Comparison of ENCODE assay signal across 8 cellular contexts in genomic region chr15:35444557-35445204, GRCh38.
DNase-seq lines count a peak whose midpoint lies in the region; ATAC-seq and TF ChIP-seq lines count a peak whose summit lies in the region.

No MANE protein-coding gene starts in this region.

- H3K36me3 ChIP-seq in BE2C (no peaks in the 10 kb centered on the region), mucosa of descending colon (ENCODE audit: low read depth) (no peaks in the 10 kb centered on the region)

- ATAC-seq in GM18867 (IDR thresholded peaks at IDR 0.05; ENCODE audit: unreplicated experiment) (peak; percentile 75), mucosa of descending colon (peak; percentile 70), GM19328 (IDR thresholded peaks at IDR 0.05; ENCODE audit: unreplicated experiment) (no peak)

- no peaks in the 10 kb centered on the region for H3K27me3 ChIP-seq in BE2C

- TF ChIP-seq CTCF in BE2C (IDR thresholded peaks at IDR 0.05; ENCODE audit: low read depth, low read length) (peak; percentile 96), coronary artery (IDR thresholded peaks at IDR 0.05) (peak; percentile 33), mucosa of descending colon (IDR thresholded peaks at IDR 0.05) (peak; percentile 45)

- H3K4me1 ChIP-seq in BE2C, result peaks cover 17% of the 10 kb centered on the region
- no peaks in the 10 kb centered on the region for H3K4me1 ChIP-seq in mucosa of descending colon (ENCODE audit: low read depth)

- H3K9me3 ChIP-seq in BE2C, result no peaks in the 10 kb centered on the region
- H3K9me3 ChIP-seq in mucosa of descending colon, result no peaks in the 10 kb centered on the region

- intact Hi-C loops in mucosa of descending colon (cut with DNase I, micrococcal nuclease), result loop anchor here (2.0 to 10.0 kb wide), 2 partner anchors 154 to 160 kb away; no protein-coding TSS in a partner anchor

- no peak overlapping the region for H3K4me3 ChIP-seq in BE2C (ENCODE audit: low read depth, low read length)
- no peak overlapping the region for H3K4me3 ChIP-seq in coronary artery
- no peak overlapping the region for H3K4me3 ChIP-seq in mucosa of descending colon

- DNase-seq in BE2C (peak; percentile 25), NCI-H69 (lab: John Stamatoyannopoulos, UW) (peak; percentile 84), coronary artery (ENCODE audit: low spot score) (no peak), mucosa of descending colon (peak in 1 of 3 donors; percentile 19), T-helper 9 cell (no peak), NCI-H128 (lab: John Stamatoyannopoulos, UW; ENCODE audit: unreplicated experiment) (no peak)

- H3K27ac ChIP-seq in coronary artery, result no peak overlapping the region

Comparison
In these comparisons a context has a peak if more than half of its experiments do, and no peak if none do; other contexts are left out.
1. DNase-seq: peak in BE2C (single experiment) and NCI-H69 (single experiment); none in coronary artery (single experiment), T-helper 9 cell (single experiment) and NCI-H128 (single experiment).
2. CTCF ChIP-seq: peak in every context shown above with its lines; median percentile 96 in BE2C; 45 in mucosa of descending colon; 33 in coronary artery.